In genomic region chr16:58107228-58107627, GRCh38 we compare ENCODE assay signal across 17 cellular contexts.
"Had no signal": no experiment of that assay in that cellular context is flagged by ENCODE, and none has a peak within 500 bp of the region (broad histone marks: within the 10 kb centered on the region; RNA-seq: fewer than 3 reads in every experiment).

No MANE protein-coding gene starts in this region.

- H3K4me3 ChIP-seq: pancreas, skin epidermis, thyroid gland, vagina had no signal

- H3K36me3 ChIP-seq: pancreas, thyroid gland had no signal

- H3K27ac ChIP-seq: pancreas, skin epidermis, thyroid gland, vagina had no signal

- FAIRE-seq: bronchial epithelial cell, pancreas, TTC549 had no signal

- DNase-seq: activated CD4-positive, alpha-beta T cell treated with anti-CD3 and anti-CD28 coated beads, Interleukin-2, amount 50 U/mL, for 4 hours; activated CD8-positive, alpha-beta memory T cell treated with anti-CD3 and anti-CD28 coated beads, Interleukin-2, amount 10 ng/mL, durations not matched to agents 7 days and 5 days; activated effector memory CD4-positive, alpha-beta T cell treated with anti-CD3 and anti-CD28 coated beads, Interleukin-2, amount 50 U/mL, for 16 hours; activated T-cell treated with anti-CD3 and anti-CD28 coated beads, Interleukin-2, amount 50 U/mL, for 4 hours; amygdala; hypothalamus; kidney glomerular epithelial cell; pancreas; retina; T-helper 17 cell; thyroid gland had no signal

- H3K27ac Mint-ChIP-seq: activated CD8-positive, alpha-beta memory T cell treated with anti-CD3 and anti-CD28 coated beads, Interleukin-2, amount 10 ng/mL, durations not matched to agents 7 days and 5 days; activated naive CD8-positive, alpha-beta T cell; T-helper 17 cell had no signal

- ATAC-seq: activated CD4-positive, CD25-positive, alpha-beta regulatory T cell treated with anti-CD3 and anti-CD28 coated beads, Interleukin-2, amount 50 U/mL, for 24 hours; activated CD8-positive, alpha-beta memory T cell treated with anti-CD3 and anti-CD28 coated beads, Interleukin-2, amount 10 ng/mL, durations not matched to agents 7 days and 5 days; activated T-cell treated with anti-CD3 and anti-CD28 coated beads, Interleukin-2, amount 50 U/mL, for 4 hours; pancreas; T-helper 17 cell had no signal

- H3K9me3 ChIP-seq: pancreas, thyroid gland, vagina had no signal

- H3K9me3 Mint-ChIP-seq: activated T-cell treated with anti-CD3 and anti-CD28 coated beads, Interleukin-2, amount 50 U/mL, for 4 hours had no signal

- H3K4me1 ChIP-seq: pancreas, thyroid gland, vagina had no signal

- H3K27me3 Mint-ChIP-seq: activated CD8-positive, alpha-beta memory T cell treated with anti-CD3 and anti-CD28 coated beads, Interleukin-2, amount 10 ng/mL, durations not matched to agents 7 days and 5 days; activated naive CD8-positive, alpha-beta T cell; T-helper 17 cell had no signal

- H3K4me3 Mint-ChIP-seq: activated CD8-positive, alpha-beta memory T cell treated with anti-CD3 and anti-CD28 coated beads, Interleukin-2, amount 10 ng/mL, durations not matched to agents 7 days and 5 days; activated naive CD8-positive, alpha-beta T cell; activated T-cell treated with anti-CD3 and anti-CD28 coated beads, Interleukin-2, amount 50 U/mL, for 4 hours; T-helper 17 cell had no signal

- H3K27me3 ChIP-seq: pancreas, thyroid gland, vagina had no signal
